2 cellular contexts compared by ENCODE assay signal in genomic region chr7:40213856-40214255, GRCh38.
TF ChIP-seq lines count a peak whose summit lies in the region.

No MANE protein-coding gene starts in this region.

TF ChIP-seq in SK-N-SH, 30 proteins besides CTCF, POLR2A, EP300 and RAD21 (continued from another document):
- TF ChIP-seq ZBTB33 (IDR thresholded peaks at IDR 0.05; ENCODE audit: borderline replicate concordance, low read depth) (no peak), PBX3 (IDR thresholded peaks at IDR 0.05) (no peak), CHD2 (IDR thresholded peaks at IDR 0.05; ENCODE audit: low read length, partially characterized antibody) (no peak), MAX (IDR thresholded peaks at IDR 0.05; ENCODE audit: low read depth) (no peak), GATA2 (CRISPR knock-in tag; IDR thresholded peaks at IDR 0.05) (no peak)
TF ChIP-seq in SK-N-SH: peak in this region for 0.

TF ChIP-seq in SK-N-SH treated with all-trans-retinoic acid at 6 μM for 48 hours, 23 proteins besides CTCF, POLR2A, EP300 and RAD21 (continued from another document):
- TF ChIP-seq CREB5 (CRISPR knock-in tag; IDR thresholded peaks at IDR 0.05; ENCODE audit: low read depth) (no peak), TSHZ2 (CRISPR knock-in tag; IDR thresholded peaks at IDR 0.05) (no peak), ESRRG (CRISPR knock-in tag; IDR thresholded peaks at IDR 0.05) (no peak), GLIS3 (CRISPR knock-in tag; IDR thresholded peaks at IDR 0.05) (no peak), CSDC2 (CRISPR knock-in tag; IDR thresholded peaks at IDR 0.05) (no peak), CSRNP3 (CRISPR knock-in tag; IDR thresholded peaks at IDR 0.05) (no peak), ZNF8 (CRISPR knock-in tag; IDR thresholded peaks at IDR 0.05) (no peak), TOX (CRISPR knock-in tag; IDR thresholded peaks at IDR 0.05; ENCODE audit: borderline replicate concordance) (no peak), TCF4 (CRISPR knock-in tag; IDR thresholded peaks at IDR 0.05; ENCODE audit: borderline replicate concordance) (no peak), SNAI2 (CRISPR knock-in tag; IDR thresholded peaks at IDR 0.05) (no peak), ARNTL (CRISPR knock-in tag; IDR thresholded peaks at IDR 0.05; ENCODE audit: borderline replicate concordance, low read depth) (no peak), ISL1 (CRISPR knock-in tag; IDR thresholded peaks at IDR 0.05) (no peak), RARB (CRISPR knock-in tag; IDR thresholded peaks at IDR 0.05) (no peak), BACH2 (CRISPR knock-in tag; IDR thresholded peaks at IDR 0.05; ENCODE audit: borderline replicate concordance) (no peak), ZFP3 (CRISPR knock-in tag; IDR thresholded peaks at IDR 0.05) (no peak)
